10 cellular contexts compared by ENCODE assay signal in the genomic region with DNA sequence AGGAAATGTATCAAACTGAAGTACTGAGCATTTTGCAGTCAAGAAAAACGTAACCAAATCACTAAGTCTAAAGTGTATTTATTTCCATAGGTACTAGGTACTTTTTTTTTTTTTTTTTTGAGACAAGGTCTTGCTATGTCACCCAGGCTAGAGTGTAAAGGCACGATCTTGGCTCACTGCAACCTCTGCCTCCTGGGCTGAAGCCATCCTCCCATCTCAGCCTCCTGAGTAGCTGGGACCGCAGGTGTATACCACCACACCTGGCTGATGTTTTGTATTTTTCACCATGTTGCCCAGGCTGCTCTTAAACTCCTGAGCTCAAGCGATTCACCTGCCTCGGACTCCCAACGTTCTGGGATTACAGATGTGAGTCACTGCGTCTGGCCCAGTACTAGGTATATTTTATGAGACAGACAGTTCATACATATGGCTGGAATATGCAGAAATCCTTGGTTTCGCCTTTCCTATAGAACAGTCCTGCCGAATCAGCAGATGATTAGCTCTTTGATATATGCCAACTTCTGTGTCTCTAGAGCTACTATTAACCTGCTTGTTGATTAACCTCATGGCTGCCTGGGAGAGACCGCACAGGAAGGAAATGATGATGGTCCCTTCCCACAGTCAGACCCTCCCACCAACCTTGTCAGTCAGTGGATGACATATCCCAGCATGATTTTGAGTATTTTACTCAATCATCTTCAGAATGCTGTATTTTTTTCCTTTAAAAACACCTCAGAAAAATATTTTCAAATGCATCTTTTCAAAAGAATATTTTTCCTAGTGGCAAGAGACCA.
DNase-seq lines count a peak whose midpoint lies in the region; ATAC-seq lines count a peak whose summit lies in the region.
"Had no signal": no experiment of that assay in that cellular context is flagged by ENCODE, and none has a peak within 500 bp of the region (broad histone marks: within the 10 kb centered on the region; RNA-seq: fewer than 3 reads in every experiment).

No MANE protein-coding gene starts in this region.

- no peaks in the 10 kb centered on the region for H3K27me3 Mint-ChIP-seq in activated naive CD4-positive, alpha-beta T cell treated with anti-CD3 and anti-CD28 coated beads, Interleukin-2, amount 10 ng/mL, durations not matched to agents 7 days and 5 days
- H3K27me3 Mint-ChIP-seq: stimulated activated memory B cell treated with anti-CD40 and anti-IgM and Interleukin-4, amounts not matched to agents 10 μg/mL and 1 μg/mL and 100 μg/mL, for 72 hours had no signal

- no peak for ATAC-seq in GM21723 (IDR thresholded peaks at IDR 0.05; ENCODE audit: unreplicated experiment)
- no peak for ATAC-seq in GM21528 (IDR thresholded peaks at IDR 0.05; ENCODE audit: low FRiP score, unreplicated experiment)
- no peak for ATAC-seq in GM19324 (IDR thresholded peaks at IDR 0.05; ENCODE audit: low FRiP score, unreplicated experiment)
- ATAC-seq in HG02884 (IDR thresholded peaks at IDR 0.05; ENCODE audit: unreplicated experiment), result no peak
- ATAC-seq: left lung; stimulated activated memory B cell treated with anti-CD40 and anti-IgM and Interleukin-4, amounts not matched to agents 10 μg/mL and 1 μg/mL and 100 μg/mL, for 72 hours had no signal

- H3K9me3 Mint-ChIP-seq in activated naive CD4-positive, alpha-beta T cell treated with anti-CD3 and anti-CD28 coated beads, Interleukin-2, amount 10 ng/mL, durations not matched to agents 7 days and 5 days, result no peaks in the 10 kb centered on the region
- H3K9me3 Mint-ChIP-seq: stimulated activated memory B cell treated with anti-CD40 and anti-IgM and Interleukin-4, amounts not matched to agents 10 μg/mL and 1 μg/mL and 100 μg/mL, for 72 hours had no signal

- CTCF ChIA-PET in activated naive CD4-positive, alpha-beta T cell treated with anti-CD3 and anti-CD28 coated beads, Interleukin-2, amount 10 ng/mL, durations not matched to agents 7 days and 5 days (lab: Charles Lee), result no interaction called here

- DNase-seq in GM19238 (ENCODE audit: insufficient read length, low spot score), result peak; percentile 8
- DNase-seq in activated CD4-positive, CD25-positive, alpha-beta regulatory T cell treated with anti-CD3 and anti-CD28 coated beads, Interleukin-2, amount 50 U/mL, for 16 hours (ENCODE audit: low read depth, low spot score), result peak; percentile 51
- DNase-seq in activated naive CD4-positive, alpha-beta T cell treated with anti-CD3 and anti-CD28 coated beads, Interleukin-2, amount 10 ng/mL, durations not matched to agents 7 days and 5 days, result peak; percentile 74
- peak; percentile 58 for DNase-seq in stimulated activated CD4-positive, alpha-beta T cell treated with anti-CD3 and anti-CD28 coated beads, Interleukin-1b, Interleukin-23, amount 100 ng/mL, for 48 hours
- DNase-seq: left lung had no signal

- H3K4me1 Mint-ChIP-seq in activated naive CD4-positive, alpha-beta T cell treated with anti-CD3 and anti-CD28 coated beads, Interleukin-2, amount 10 ng/mL, durations not matched to agents 7 days and 5 days, result peaks cover 42% of the 10 kb centered on the region

- peaks cover 47% of the 10 kb centered on the region for H3K36me3 Mint-ChIP-seq in activated naive CD4-positive, alpha-beta T cell treated with anti-CD3 and anti-CD28 coated beads, Interleukin-2, amount 10 ng/mL, durations not matched to agents 7 days and 5 days

- peak overlapping the region; percentile 83 for H3K27ac Mint-ChIP-seq in activated naive CD4-positive, alpha-beta T cell treated with anti-CD3 and anti-CD28 coated beads, Interleukin-2, amount 10 ng/mL, durations not matched to agents 7 days and 5 days
- H3K27ac Mint-ChIP-seq: stimulated activated memory B cell treated with anti-CD40 and anti-IgM and Interleukin-4, amounts not matched to agents 10 μg/mL and 1 μg/mL and 100 μg/mL, for 72 hours had no signal

- peak overlapping the region; percentile 54 for H3K4me3 Mint-ChIP-seq in activated naive CD4-positive, alpha-beta T cell treated with anti-CD3 and anti-CD28 coated beads, Interleukin-2, amount 10 ng/mL, durations not matched to agents 7 days and 5 days
- H3K4me3 Mint-ChIP-seq: stimulated activated memory B cell treated with anti-CD40 and anti-IgM and Interleukin-4, amounts not matched to agents 10 μg/mL and 1 μg/mL and 100 μg/mL, for 72 hours had no signal

Comparison
In these comparisons a context has a peak if more than half of its experiments do, and no peak if none do; other contexts are left out.
1. DNase-seq: peak in every context shown above with its lines; median percentile 74 in activated naive CD4-positive, alpha-beta T cell treated with anti-CD3 and anti-CD28 coated beads, Interleukin-2, amount 10 ng/mL, durations not matched to agents 7 days and 5 days; 58 in stimulated activated CD4-positive, alpha-beta T cell treated with anti-CD3 and anti-CD28 coated beads, Interleukin-1b, Interleukin-23, amount 100 ng/mL, for 48 hours; 51 in activated CD4-positive, CD25-positive, alpha-beta regulatory T cell treated with anti-CD3 and anti-CD28 coated beads, Interleukin-2, amount 50 U/mL, for 16 hours; 8 in GM19238.